27 cellular contexts compared by ENCODE assay signal in genomic region chr2:237585590-237586221, GRCh38. TPM values are rescaled to one million over a fixed set of nuclear protein-coding genes. Genes with fewer than 3 reads are reported as not detected.
"Had no signal": no experiment of that assay in that cellular context is flagged by ENCODE, and none has a peak within 500 bp of the region (broad histone marks: within the 10 kb centered on the region; RNA-seq: fewer than 3 reads in every experiment).

No MANE protein-coding gene starts in this region.

- H3K4me3 ChIP-seq: adrenal gland, hepatocyte, tibial artery had no signal

- ATAC-seq: activated CD4-positive, CD25-positive, alpha-beta regulatory T cell treated with anti-CD3 and anti-CD28 coated beads, Interleukin-2, amount 50 U/mL, for 24 hours; activated CD8-positive, alpha-beta T cell treated with anti-CD3 and anti-CD28 coated beads, Interleukin-2, amount 10 ng/mL, durations not matched to agents 7 days and 5 days; esophagus mucosa; left ventricle myocardium superior; naive thymus-derived CD4-positive, alpha-beta T cell; stimulated activated naive CD8-positive, alpha-beta T cell treated with anti-CD3 and anti-CD28 coated beads, Interleukin-15, amount 100 ng/mL, for 72 hours had no signal

- FAIRE-seq: astrocyte, colon, endothelial cell of umbilical vein had no signal

- H2AFZ ChIP-seq: hepatocyte had no signal

- H3K36me3 ChIP-seq: adrenal gland, tibial artery had no signal

- H3K27ac ChIP-seq: adrenal gland, hepatocyte, tibial artery had no signal

- H3K27me3 ChIP-seq: adrenal gland, hepatocyte, tibial artery had no signal

- H3K9me3 ChIP-seq: adrenal gland, tibial artery had no signal

- DNase-seq: activated CD4-positive, alpha-beta T cell treated with anti-CD3 and anti-CD28 coated beads, Interleukin-2, amount 10 ng/mL, durations not matched to agents 7 days and 5 days; activated CD8-positive, alpha-beta T cell treated with anti-CD3 and anti-CD28 coated beads, Interleukin-2, amount 10 ng/mL, durations not matched to agents 7 days and 5 days; activated naive CD4-positive, alpha-beta T cell; activated T-cell treated with anti-CD3 and anti-CD28 coated beads, Interleukin-2, amount 50 U/mL, for 1 hour; adrenal gland; central memory CD4-positive, alpha-beta T cell; effector memory CD4-positive, alpha-beta T cell; foreskin melanocyte; left ventricle myocardium superior; naive thymus-derived CD4-positive, alpha-beta T cell; retina; stimulated activated CD4-positive, alpha-beta T cell treated with anti-CD3 and anti-CD28 coated beads, Interleukin-4, amount 100 ng/mL, for 24 hours; stimulated activated naive CD8-positive, alpha-beta T cell treated with anti-CD3 and anti-CD28 coated beads, Interleukin-15, amount 100 ng/mL, for 72 hours; tibial artery had no signal

RNA-seq across cellular contexts. Expression of gene RAB17, which starts 4.8 kb away (rescaled TPM):
- total RNA-seq: activated CD4-positive, alpha-beta T cell treated with anti-CD3 and anti-CD28 coated beads, Interleukin-2, amount 10 ng/mL, durations not matched to agents 7 days and 5 days; naive thymus-derived CD4-positive, alpha-beta T cell; neural crest cell; T-helper 2 cell treated with Interferon-gamma antibody and Interleukin-4, amounts not matched to agents 100 ng/mL and 5 ng/mL, for 36 hours had no signal
- polyA plus RNA-seq: naive thymus-derived CD4-positive, alpha-beta T cell had no signal

RNA-seq across cellular contexts. Expression of gene PRLH, which starts 19.3 kb away (rescaled TPM):
- total RNA-seq: activated CD4-positive, alpha-beta T cell treated with anti-CD3 and anti-CD28 coated beads, Interleukin-2, amount 10 ng/mL, durations not matched to agents 7 days and 5 days; activated CD8-positive, alpha-beta T cell treated with anti-CD3 and anti-CD28 coated beads, Interleukin-2, amount 10 ng/mL, durations not matched to agents 7 days and 5 days; adrenal gland; astrocyte; dermis microvascular lymphatic vessel endothelial cell; endothelial cell of umbilical vein; esophagus mucosa; hepatocyte; left ventricle myocardium superior; mesenteric fat pad; naive thymus-derived CD4-positive, alpha-beta T cell; neural crest cell; omental fat pad; progenitor cell of endocrine pancreas; T-helper 2 cell treated with Interferon-gamma antibody and Interleukin-4, amounts not matched to agents 100 ng/mL and 5 ng/mL, for 36 hours; urinary bladder had no signal
- polyA plus RNA-seq: adrenal gland; endothelial cell of umbilical vein; hepatocyte; naive thymus-derived CD4-positive, alpha-beta T cell; urinary bladder had no signal
